In the genomic region with DNA sequence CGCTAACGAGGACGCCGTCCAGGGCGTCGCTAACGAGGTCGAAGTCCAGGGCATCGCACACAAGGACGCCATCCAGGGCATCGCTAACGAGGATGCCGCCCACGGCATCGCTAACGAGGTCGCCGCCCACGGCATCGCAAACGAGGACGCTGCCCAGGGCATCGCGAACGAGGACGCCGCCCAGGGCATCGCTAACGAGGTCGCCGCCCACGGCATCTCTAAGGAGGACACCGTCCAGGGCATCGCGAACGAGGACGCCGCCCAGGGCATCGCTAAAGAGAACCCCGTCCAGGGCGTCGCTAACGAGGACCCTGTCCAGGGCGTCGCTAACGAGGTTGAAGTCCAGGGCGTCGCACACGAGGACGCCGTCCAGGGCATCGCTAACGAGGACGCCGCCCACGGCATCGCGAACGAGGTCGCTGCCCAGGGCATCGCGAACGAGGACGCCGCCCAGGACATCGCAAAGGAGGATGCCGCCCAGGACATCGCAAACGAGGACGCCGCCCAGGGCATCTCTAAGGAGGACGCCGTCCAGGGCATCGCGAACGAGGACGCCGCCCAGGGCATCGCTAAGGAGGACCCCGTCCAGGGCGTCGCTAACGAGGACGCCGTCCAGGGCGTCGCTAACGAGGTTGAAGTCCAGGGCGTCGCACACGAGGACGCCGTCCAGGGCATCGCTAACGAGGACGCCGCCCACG, we compare ENCODE assay signal across 8 cellular contexts. TPM values are rescaled to one million over a fixed set of nuclear protein-coding genes. Genes with fewer than 3 reads are reported as not detected.
DNase-seq lines count a peak whose midpoint lies in the region; FAIRE-seq and TF ChIP-seq lines count a peak whose summit lies in the region.
"Not testable (repeated sequence)": the region's sequence is repeated elsewhere in the genome, so short reads cannot be mapped to it uniquely, and the experiment has no call there.

No MANE protein-coding gene starts in this region.

- H3K23ac ChIP-seq in H9 (ENCODE audit: insufficient read length, low read depth, low read length) = not testable (repeated sequence)

- H3K4me2 ChIP-seq in H9 (ENCODE audit: insufficient read depth, insufficient read length, low read length) = not testable (repeated sequence)

- H3K9me3 ChIP-seq in H9 (ENCODE audit: control insufficient read depth, low read depth, low read length) = not testable (repeated sequence)

- H3K27ac Mint-ChIP-seq in H9; activated T-cell treated with anti-CD3 and anti-CD28 coated beads, Interleukin-2, amount 50 U/mL, for 24 hours; osteocyte (ENCODE audit: unreplicated experiment): not testable (repeated sequence)

- H3K18ac ChIP-seq in H9 (ENCODE audit: insufficient read length, low read depth, low read length) = not testable (repeated sequence)

- H3K27ac ChIP-seq in H9 (ENCODE audit: insufficient read length, low read depth, low read length) = not testable (repeated sequence)

- not testable (repeated sequence) for H3K9me3 Mint-ChIP-seq in H9; activated T-cell treated with anti-CD3 and anti-CD28 coated beads, Interleukin-2, amount 50 U/mL, for 24 hours; osteocyte (ENCODE audit: unreplicated experiment)

- H3K9ac ChIP-seq in H9 (ENCODE audit: extremely low read depth, insufficient read length, low read length) = not testable (repeated sequence)

- not testable (repeated sequence) for H3K23me2 ChIP-seq in H9 (ENCODE audit: insufficient read length, low read depth, low read length, poor library complexity, severe bottlenecking)

- no CpG with 5 or more reads among the region's 98 CpGs for WGBS in H9 (ENCODE audit: extremely low coverage, insufficient read length, low lambda C conversion rate)

- not testable (repeated sequence) for TF ChIP-seq CTCF in H9 (conservative IDR thresholded peaks at IDR 0.05); osteocyte (IDR thresholded peaks at IDR 0.05)

- peak; percentile 82 for FAIRE-seq in urothelium cell line (lab: Jason Lieb, UNC)

- not testable (repeated sequence) for H3K14ac ChIP-seq in H9 (ENCODE audit: insufficient read depth, low read length)

- H3T11ph ChIP-seq in H9 (ENCODE audit: low read length) = not testable (repeated sequence)

- not testable (repeated sequence) for H4K8ac ChIP-seq in H9 (replicated peaks; ENCODE audit: insufficient read length, low read depth, low read length)

- DNase-seq in H9 (peak; percentile 5), T1000 (lab: John Stamatoyannopoulos, UW) (peak; percentile 44), ecto neural progenitor cell (ENCODE audit: low spot score) (peak; percentile 13), islet precursor cell (peak; percentile 9), mesenteric fat pad (ENCODE audit: low spot score) (peak; percentile 74), osteocyte (ENCODE audit: extremely low spot score, unreplicated experiment) (peak; percentile 73)
- DNase-seq in activated T-cell treated with anti-CD3 and anti-CD28 coated beads, Interleukin-2, amount 50 U/mL, for 24 hours = peak; percentile 3
- not testable (repeated sequence) for DNase-seq in urothelium cell line (ENCODE audit: low spot score)

- H3K4me3 Mint-ChIP-seq in H9; activated T-cell treated with anti-CD3 and anti-CD28 coated beads, Interleukin-2, amount 50 U/mL, for 24 hours; osteocyte (ENCODE audit: unreplicated experiment): not testable (repeated sequence)

- H3K79me1 ChIP-seq in H9 (ENCODE audit: insufficient read depth, low read depth, low read length, poor library complexity, severe bottlenecking) = not testable (repeated sequence)

- H2BK15ac ChIP-seq in H9 (ENCODE audit: low read depth, low read length) = not testable (repeated sequence)

- H2BK5ac ChIP-seq in H9 (ENCODE audit: insufficient read length, low read length) = not testable (repeated sequence)

- H3K79me2 ChIP-seq in H9 (ENCODE audit: insufficient read depth, low read length) = not testable (repeated sequence)

- not testable (repeated sequence) for H2BK20ac ChIP-seq in H9 (ENCODE audit: low read depth, low read length, poor library complexity, severe bottlenecking)

- not testable (repeated sequence) for H4K5ac ChIP-seq in H9 (ENCODE audit: insufficient read length, low read depth, low read length)

- H3K36me3 Mint-ChIP-seq in H9 (ENCODE audit: insufficient read depth in 1 of 3, low read depth in 3 of 3); activated T-cell treated with anti-CD3 and anti-CD28 coated beads, Interleukin-2, amount 50 U/mL, for 24 hours (ENCODE audit: low read depth); osteocyte (ENCODE audit: unreplicated experiment): not testable (repeated sequence)

- not testable (repeated sequence) for H3K4me1 ChIP-seq in H9 (ENCODE audit: insufficient read depth, low read length)

- not testable (repeated sequence) for H2AK5ac ChIP-seq in H9 (ENCODE audit: insufficient read length, low read length)

- not testable (repeated sequence) for H2BK12ac ChIP-seq in H9 (ENCODE audit: insufficient read length, low read depth, low read length)

- H4K20me1 ChIP-seq in H9 (ENCODE audit: control insufficient read depth, insufficient read depth, insufficient read length) = not testable (repeated sequence)

- not testable (repeated sequence) for H3K56ac ChIP-seq in H9 (ENCODE audit: insufficient read length, low read depth, low read length)

- H3K27me3 Mint-ChIP-seq in H9 (ENCODE audit: low read depth); activated T-cell treated with anti-CD3 and anti-CD28 coated beads, Interleukin-2, amount 50 U/mL, for 24 hours; osteocyte (ENCODE audit: unreplicated experiment): not testable (repeated sequence)

- not testable (repeated sequence) for H3K4ac ChIP-seq in H9 (ENCODE audit: low read depth, low read length)

- H4K91ac ChIP-seq in H9 (ENCODE audit: insufficient read length, low read depth, low read length) = not testable (repeated sequence)

- H2AFZ ChIP-seq in H9 (ENCODE audit: low read length) = not testable (repeated sequence)

- H2BK120ac ChIP-seq in H9 (ENCODE audit: low read depth, low read length, poor library complexity, severe bottlenecking) = not testable (repeated sequence)

- H3K4me1 Mint-ChIP-seq in H9; activated T-cell treated with anti-CD3 and anti-CD28 coated beads, Interleukin-2, amount 50 U/mL, for 24 hours (ENCODE audit: low read depth); osteocyte (ENCODE audit: unreplicated experiment): not testable (repeated sequence)

- not testable (repeated sequence) for H3K27me3 ChIP-seq in H9 (ENCODE audit: insufficient read depth, low read length)

RNA-seq across cellular contexts. Expression of a gene that starts 36.2 kb away (rescaled TPM):
- total RNA-seq in H9 (2021) (38.6 and 40.4 TPM in 2 replicates), mesenteric fat pad (25.7 TPM), osteocyte (55.0 and 59.4 TPM in 2 replicates)

RNA-seq across cellular contexts. Expression of a gene that starts 37.9 kb away (rescaled TPM):
- total RNA-seq in H9 (2021) (29.8 and 34.3 TPM in 2 replicates), mesenteric fat pad (5.2 TPM), osteocyte (19.6 and 20.4 TPM in 2 replicates)
